In the genomic region with DNA sequence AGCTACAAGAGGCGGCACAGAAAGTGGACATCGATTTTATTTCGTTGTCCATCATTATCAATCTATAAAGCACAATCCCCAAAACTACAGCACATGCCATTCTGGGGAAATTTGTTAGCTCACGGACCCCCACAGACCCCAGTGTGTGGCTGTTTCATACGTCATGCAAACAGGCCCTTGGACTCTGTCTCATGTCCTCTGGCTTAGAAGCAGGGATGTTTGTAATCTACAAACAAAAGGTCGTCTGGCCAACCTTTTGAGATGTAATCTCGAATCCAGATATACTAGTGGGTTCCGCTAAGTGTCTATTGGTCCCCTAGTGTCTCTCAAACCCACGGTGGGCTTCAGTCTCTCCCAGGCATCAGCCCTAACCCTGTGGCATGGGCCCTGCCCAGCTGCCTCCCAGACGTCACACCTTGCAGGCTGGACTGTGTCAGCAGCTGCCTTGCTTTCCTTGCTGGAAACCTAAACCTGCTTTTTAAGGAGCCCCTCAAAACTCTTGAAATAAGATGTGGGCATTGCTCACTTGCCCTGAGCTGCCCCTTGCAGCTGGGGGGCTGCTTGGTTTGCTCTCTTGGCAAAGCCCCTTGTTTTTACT, we compare ENCODE assay signal across 18 cellular contexts.
"Had no signal": no experiment of that assay in that cellular context is flagged by ENCODE, and none has a peak within 500 bp of the region (broad histone marks: within the 10 kb centered on the region; RNA-seq: fewer than 3 reads in every experiment).

No MANE protein-coding gene starts in this region.

- H3K9me3 ChIP-seq: thoracic aorta had no signal

- ATAC-seq: natural killer cell had no signal

- H3K4me3 Mint-ChIP-seq: activated CD4-positive, alpha-beta memory T cell treated with anti-CD3 and anti-CD28 coated beads for 36 hours; activated naive CD4-positive, alpha-beta T cell treated with anti-CD3 and anti-CD28 coated beads for 36 hours; activated naive CD8-positive, alpha-beta T cell treated with anti-CD3 and anti-CD28 coated beads, Interleukin-2, amount 10 ng/mL, durations not matched to agents 7 days and 5 days; natural killer cell had no signal

- H3K36me3 ChIP-seq: thoracic aorta had no signal

- H3K27me3 Mint-ChIP-seq: activated CD4-positive, alpha-beta memory T cell treated with anti-CD3 and anti-CD28 coated beads for 36 hours; activated naive CD8-positive, alpha-beta T cell treated with anti-CD3 and anti-CD28 coated beads, Interleukin-2, amount 10 ng/mL, durations not matched to agents 7 days and 5 days had no signal

- DNase-seq: activated CD4-positive, alpha-beta memory T cell treated with anti-CD3 and anti-CD28 coated beads for 36 hours; activated CD4-positive, alpha-beta T cell treated with anti-CD3 and anti-CD28 coated beads for 48 hours; activated effector memory CD4-positive, alpha-beta T cell treated with Interleukin-2 at 50 U/mL for 16 hours; activated naive CD4-positive, alpha-beta T cell treated with anti-CD3 and anti-CD28 coated beads for 36 hours; activated naive CD8-positive, alpha-beta T cell treated with anti-CD3 and anti-CD28 coated beads, Interleukin-2, amount 10 ng/mL, durations not matched to agents 7 days and 5 days; activated T-cell treated with anti-CD3 and anti-CD28 coated beads, Interleukin-2, amount 50 U/mL, for 48 hours; amniotic stem cell; effector CD4-positive, alpha-beta T cell; foreskin fibroblast; kidney; midbrain; natural killer cell; occipital lobe; stimulated activated CD4-positive, alpha-beta T cell treated with anti-CD3 and anti-CD28 coated beads, Interleukin-2, amount 100 ng/mL, for 48 hours; stimulated activated CD8-positive, alpha-beta memory T cell treated with anti-CD3 and anti-CD28 coated beads, Interleukin-4, amount 100 ng/mL, for 48 hours; stimulated activated naive CD4-positive, alpha-beta T cell treated with Interleukin-2 at 50 U/mL for 16 hours had no signal

- H3K27ac Mint-ChIP-seq: activated CD4-positive, alpha-beta memory T cell treated with anti-CD3 and anti-CD28 coated beads for 36 hours; activated naive CD4-positive, alpha-beta T cell treated with anti-CD3 and anti-CD28 coated beads for 36 hours; natural killer cell had no signal

- H3K4me3 ChIP-seq: lung, thoracic aorta had no signal

- H3K4me1 Mint-ChIP-seq: activated naive CD8-positive, alpha-beta T cell treated with anti-CD3 and anti-CD28 coated beads, Interleukin-2, amount 10 ng/mL, durations not matched to agents 7 days and 5 days; natural killer cell had no signal

- H3K27ac ChIP-seq: thoracic aorta had no signal

- H3K9me3 Mint-ChIP-seq: activated CD4-positive, alpha-beta memory T cell treated with anti-CD3 and anti-CD28 coated beads for 36 hours; activated naive CD4-positive, alpha-beta T cell treated with anti-CD3 and anti-CD28 coated beads for 36 hours; activated naive CD8-positive, alpha-beta T cell treated with anti-CD3 and anti-CD28 coated beads, Interleukin-2, amount 10 ng/mL, durations not matched to agents 7 days and 5 days had no signal

- H3K36me3 Mint-ChIP-seq: activated CD4-positive, alpha-beta memory T cell treated with anti-CD3 and anti-CD28 coated beads for 36 hours; natural killer cell had no signal
